29 cellular contexts compared by ENCODE assay signal in genomic region chr2:159004849-159005248, GRCh38.
"Had no signal": no experiment of that assay in that cellular context is flagged by ENCODE, and none has a peak within 500 bp of the region (broad histone marks: within the 10 kb centered on the region; RNA-seq: fewer than 3 reads in every experiment).

No MANE protein-coding gene starts in this region.

- H3K4me3 ChIP-seq: heart right ventricle, hepatocyte, left ventricle myocardium inferior, lung, mucosa of descending colon, pancreas, prostate gland, sigmoid colon, smooth muscle cell, suprapubic skin, thoracic aorta, tibial artery, upper lobe of right lung had no signal

- H3K4me1 ChIP-seq: pancreas, prostate gland, suprapubic skin had no signal

- H3K36me3 ChIP-seq: pancreas, prostate gland, sigmoid colon, thoracic aorta had no signal

- H3K27me3 ChIP-seq: heart right ventricle, hepatocyte, pancreas, sigmoid colon, suprapubic skin, tibial artery, upper lobe of right lung had no signal

- H3K4me3 Mint-ChIP-seq: naive thymus-derived CD8-positive, alpha-beta T cell; nephron; neural crest cell; stimulated activated effector memory CD8-positive, alpha-beta T cell treated with anti-CD3 and anti-CD28 coated beads, Interleukin-12 subunit alpha, Interleukin-12 subunit beta, amount 100 ng/mL, for 72 hours; stimulated activated naive CD8-positive, alpha-beta T cell treated with anti-CD3 and anti-CD28 coated beads, Interleukin-15, Interleukin-2, amounts not matched to agents 100 ng/mL and 50 ng/mL, for 24 hours had no signal

- H3K4me1 Mint-ChIP-seq: naive thymus-derived CD8-positive, alpha-beta T cell; stimulated activated effector memory CD8-positive, alpha-beta T cell treated with anti-CD3 and anti-CD28 coated beads, Interleukin-12 subunit alpha, Interleukin-12 subunit beta, amount 100 ng/mL, for 72 hours had no signal

- ATAC-seq: heart right ventricle; mucosa of descending colon; naive thymus-derived CD8-positive, alpha-beta T cell; pancreas; right cardiac atrium; stimulated activated effector memory CD8-positive, alpha-beta T cell treated with anti-CD3 and anti-CD28 coated beads, Interleukin-12 subunit alpha, Interleukin-12 subunit beta, amount 100 ng/mL, for 72 hours; upper lobe of right lung had no signal

- H3K36me3 Mint-ChIP-seq: stimulated activated effector memory CD8-positive, alpha-beta T cell treated with anti-CD3 and anti-CD28 coated beads, Interleukin-12 subunit alpha, Interleukin-12 subunit beta, amount 100 ng/mL, for 72 hours had no signal

- H3K9me3 Mint-ChIP-seq: nephron; stimulated activated effector memory CD8-positive, alpha-beta T cell treated with anti-CD3 and anti-CD28 coated beads, Interleukin-12 subunit alpha, Interleukin-12 subunit beta, amount 100 ng/mL, for 72 hours; stimulated activated naive CD8-positive, alpha-beta T cell treated with anti-CD3 and anti-CD28 coated beads, Interleukin-15, Interleukin-2, amounts not matched to agents 100 ng/mL and 50 ng/mL, for 24 hours had no signal

- H3K27ac ChIP-seq: heart right ventricle, hepatocyte, left ventricle myocardium inferior, pancreas, prostate gland, sigmoid colon, suprapubic skin, thoracic aorta, tibial artery, upper lobe of right lung had no signal

- H3K27ac Mint-ChIP-seq: naive thymus-derived CD8-positive, alpha-beta T cell; nephron; stimulated activated effector memory CD8-positive, alpha-beta T cell treated with anti-CD3 and anti-CD28 coated beads, Interleukin-12 subunit alpha, Interleukin-12 subunit beta, amount 100 ng/mL, for 72 hours; stimulated activated naive CD8-positive, alpha-beta T cell treated with anti-CD3 and anti-CD28 coated beads, Interleukin-15, Interleukin-2, amounts not matched to agents 100 ng/mL and 50 ng/mL, for 24 hours had no signal

- DNase-seq: heart right ventricle; islet precursor cell; left ventricle myocardium inferior; mesendoderm; midbrain; mucosa of descending colon; naive thymus-derived CD8-positive, alpha-beta T cell; nucleus accumbens; pancreas; posterior cingulate gyrus; retina; right cardiac atrium; sigmoid colon; stimulated activated CD4-positive, alpha-beta T cell treated with anti-CD3 and anti-CD28 coated beads, Interleukin-2, amount 100 ng/mL, for 24 hours; stimulated activated CD4-positive, alpha-beta T cell treated with anti-CD3 and anti-CD28 coated beads, Interleukin-4, amount 100 ng/mL, for 24 hours; stimulated activated naive CD4-positive, alpha-beta T cell; tibial artery; trophoblast cell; upper lobe of right lung had no signal

- H3K9me3 ChIP-seq: left ventricle myocardium inferior, mucosa of descending colon, pancreas, prostate gland, sigmoid colon, suprapubic skin, thoracic aorta, tibial artery, upper lobe of right lung had no signal
